Comparison of ENCODE assay signal across 9 cellular contexts in the genomic region with DNA sequence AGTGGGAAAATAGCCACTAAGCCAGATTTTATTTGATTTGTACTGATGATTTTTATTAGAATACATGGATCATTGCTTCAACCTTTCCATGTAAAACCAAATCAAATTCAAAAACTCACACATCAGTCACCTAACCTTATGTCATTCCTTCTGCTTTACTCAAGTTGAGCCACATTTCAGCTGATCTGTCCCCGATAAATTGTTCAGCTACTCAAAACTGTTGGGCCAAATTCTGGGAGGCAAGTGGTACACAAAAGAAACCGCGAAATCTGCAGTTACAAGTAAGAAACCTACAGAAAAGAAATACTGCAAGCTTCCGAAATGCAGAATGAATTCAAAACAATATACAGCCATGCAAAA.
DNase-seq lines count a peak whose midpoint lies in the region; ATAC-seq and TF ChIP-seq lines count a peak whose summit lies in the region.
"Had no signal": no experiment of that assay in that cellular context is flagged by ENCODE, and none has a peak within 500 bp of the region (broad histone marks: within the 10 kb centered on the region; RNA-seq: fewer than 3 reads in every experiment).

No MANE protein-coding gene starts in this region.

- H3K4me2 ChIP-seq in DOHH2 (ENCODE audit: low read length), result peak overlapping the region; percentile 73
- H3K4me2 ChIP-seq: neural progenitor cell had no signal

- no peaks in the 10 kb centered on the region for H3K27me3 Mint-ChIP-seq in T-helper 17 cell

- TF ChIP-seq CTCF in DOHH2 (IDR thresholded peaks at IDR 0.05; ENCODE audit: low read depth, low read length, poor library complexity, severe bottlenecking) (no peak), left ventricle myocardium inferior (IDR thresholded peaks at IDR 0.05; ENCODE audit: borderline replicate concordance) (no peak)

- no peaks in the 10 kb centered on the region for H3K9me3 ChIP-seq in DOHH2 (ENCODE audit: control insufficient read depth, insufficient read depth, low read length)
- H3K9me3 ChIP-seq in T-helper 17 cell (ENCODE audit: control insufficient read depth, low read length, poor library complexity, severe bottlenecking), result no peaks in the 10 kb centered on the region
- no peaks in the 10 kb centered on the region for H3K9me3 ChIP-seq in left ventricle myocardium inferior (replicated peaks)
- no peaks in the 10 kb centered on the region for H3K9me3 ChIP-seq in skeletal muscle tissue (ENCODE audit: control insufficient read depth in 3 of 3, low read length in 3 of 3)
- no peaks in the 10 kb centered on the region for H3K9me3 ChIP-seq in effector memory CD4-positive, alpha-beta T cell (ENCODE audit: control insufficient read depth, low read length)

- H3K27me3 ChIP-seq in DOHH2 (ENCODE audit: control insufficient read depth, low read length) (no peaks in the 10 kb centered on the region), left ventricle myocardium inferior (ENCODE audit: low read depth) (no peaks in the 10 kb centered on the region), skeletal muscle tissue (ENCODE audit: control insufficient read depth in 3 of 3, insufficient read depth in 3 of 3, low read length in 3 of 3) (no peaks in the 10 kb centered on the region)
- no peaks in the 10 kb centered on the region for H3K27me3 ChIP-seq in effector memory CD4-positive, alpha-beta T cell (replicated peaks; ENCODE audit: control insufficient read depth, insufficient read depth, low read length, poor library complexity, severe bottlenecking)
- H3K27me3 ChIP-seq: neural progenitor cell had no signal

- ATAC-seq in T-helper 17 cell (no peak), HG03571 (IDR thresholded peaks at IDR 0.05; ENCODE audit: unreplicated experiment) (no peak)

- intact Hi-C loops in left ventricle myocardium inferior (cut with micrococcal nuclease), result no loop called here

- H3K27ac ChIP-seq in DOHH2 (ENCODE audit: low read depth, low read length) (no peak overlapping the region), left ventricle myocardium inferior (replicated peaks) (peak overlapping the region; percentile 88), skeletal muscle tissue (ENCODE audit: low read depth, low read length) (peak overlapping the region; percentile 64)
- no peak overlapping the region for H3K27ac ChIP-seq in effector memory CD4-positive, alpha-beta T cell (ENCODE audit: insufficient read depth, low read length, poor library complexity, severe bottlenecking)

- peak overlapping the region; percentile 90 for H3K4me3 Mint-ChIP-seq in T-helper 17 cell
- H3K4me3 Mint-ChIP-seq: neural progenitor cell had no signal

- H3K4me3 ChIP-seq in DOHH2 (ENCODE audit: low read length), result peak overlapping the region; percentile 63
- H3K4me3 ChIP-seq in left ventricle myocardium inferior, result peak overlapping the region; percentile 63
- H3K4me3 ChIP-seq in skeletal muscle tissue (ENCODE audit: low read length in 3 of 3), result peak overlapping the region; percentile 66 to 84 (median 69)
- H3K4me3 ChIP-seq in effector memory CD4-positive, alpha-beta T cell (ENCODE audit: insufficient read depth, low read depth, low read length, poor library complexity, severe bottlenecking), result no peak overlapping the region
- H3K4me3 ChIP-seq: neural progenitor cell had no signal

- peak overlapping the region in 2 of 3 donors; percentile 79 to 83 for H3K9ac ChIP-seq in skeletal muscle tissue (ENCODE audit: low read depth in 1 of 3, low read length in 3 of 3)
- H3K9ac ChIP-seq: neural progenitor cell had no signal

- H3K36me3 ChIP-seq in DOHH2 (ENCODE audit: control insufficient read depth, low read length) (peaks cover 26% of the 10 kb centered on the region), left ventricle myocardium inferior (no peaks in the 10 kb centered on the region), skeletal muscle tissue (ENCODE audit: control insufficient read depth in 3 of 3, insufficient read depth in 3 of 3, low read length in 3 of 3) (no peaks in the 10 kb centered on the region)
- H3K36me3 ChIP-seq in effector memory CD4-positive, alpha-beta T cell (ENCODE audit: control insufficient read depth, insufficient read depth, low read length), result no peaks in the 10 kb centered on the region
- H3K36me3 ChIP-seq: neural progenitor cell had no signal

- H3K36me3 Mint-ChIP-seq in T-helper 17 cell (ENCODE audit: low read depth), result no peaks in the 10 kb centered on the region

- no peaks in the 10 kb centered on the region for H3F3A ChIP-seq in DOHH2 (ENCODE audit: control insufficient read depth, insufficient read depth)

- no peaks in the 10 kb centered on the region for H3K9me2 ChIP-seq in DOHH2 (replicated peaks; ENCODE audit: control insufficient read depth, low read length)

- no peak for DNase-seq in T-helper 17 cell
- DNase-seq in left ventricle myocardium inferior, result no peak
- no peak for DNase-seq in effector CD8-positive, alpha-beta T cell (lab: John Stamatoyannopoulos, UW)
- no peak for DNase-seq in effector memory CD4-positive, alpha-beta T cell
- no peak for DNase-seq in epidermal melanocyte (ENCODE audit: insufficient read length, low spot score)

- H3K4me1 Mint-ChIP-seq in T-helper 17 cell, result peaks cover 11% of the 10 kb centered on the region

- H4K20me1 ChIP-seq in DOHH2 (ENCODE audit: control insufficient read depth, insufficient read depth, low read depth, low read length), result no peaks in the 10 kb centered on the region

- peaks cover 93% of the 10 kb centered on the region for H3K79me2 ChIP-seq in DOHH2 (ENCODE audit: control insufficient read depth, low read length)

- H3K27ac Mint-ChIP-seq in T-helper 17 cell, result no peak overlapping the region
- H3K27ac Mint-ChIP-seq: neural progenitor cell had no signal

- H3K4me1 ChIP-seq in DOHH2 (ENCODE audit: control insufficient read depth, low read length), result peaks cover 43% of the 10 kb centered on the region
- H3K4me1 ChIP-seq in left ventricle myocardium inferior, result peaks cover 35% of the 10 kb centered on the region
- peaks cover 7 to 17% (median 8%) of the 10 kb centered on the region in 3 donors for H3K4me1 ChIP-seq in skeletal muscle tissue (ENCODE audit: control insufficient read depth in 3 of 3, insufficient read depth in 3 of 3, low read length in 3 of 3)
- H3K4me1 ChIP-seq in effector memory CD4-positive, alpha-beta T cell (ENCODE audit: control insufficient read depth, insufficient read depth, low read length, poor library complexity, severe bottlenecking), result no peaks in the 10 kb centered on the region

Comparison
In these comparisons a context has a peak if more than half of its experiments do, and no peak if none do; other contexts are left out.
1. H3K27ac ChIP-seq: peak in left ventricle myocardium inferior (single experiment) and skeletal muscle tissue (single experiment); none in DOHH2 (single experiment) and effector memory CD4-positive, alpha-beta T cell (single experiment).